15 cellular contexts compared by ENCODE assay signal in the genomic region with DNA sequence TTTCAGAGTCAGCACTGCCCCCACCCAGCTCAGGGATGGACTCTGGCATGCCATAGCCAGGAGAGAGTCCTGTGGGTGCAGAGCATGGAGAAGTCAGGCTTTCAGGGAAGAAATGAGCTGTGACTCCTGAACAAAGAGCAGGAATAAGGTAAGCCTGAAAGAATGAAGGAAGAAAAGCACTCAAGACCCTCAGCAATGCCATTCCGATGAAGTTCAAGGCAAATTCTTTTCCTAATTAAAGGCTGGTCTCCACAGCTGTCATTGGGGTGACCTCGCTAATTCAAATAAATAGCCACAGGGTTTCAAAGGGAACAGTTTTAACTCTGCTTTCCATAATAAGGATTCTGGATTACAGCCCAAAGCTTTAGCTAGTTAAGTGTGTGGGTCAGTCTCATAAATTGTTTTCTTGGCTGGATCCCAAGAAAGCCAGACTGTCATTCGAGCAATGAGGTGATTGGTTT. TPM values are rescaled to one million over a fixed set of nuclear protein-coding genes. Genes with fewer than 3 reads are reported as not detected.
A peak's percentile ranks its signal among the peaks of the same experiment; 100 is the strongest.
DNase-seq lines count a peak whose midpoint lies in the region; ATAC-seq, FAIRE-seq and TF ChIP-seq lines count a peak whose summit lies in the region.
"Had no signal": no experiment of that assay in that cellular context is flagged by ENCODE, and none has a peak within 500 bp of the region (broad histone marks: within the 10 kb centered on the region; RNA-seq: fewer than 3 reads in every experiment).

No MANE protein-coding gene starts in this region.

- peak overlapping the region; percentile 96 for H3K27ac Mint-ChIP-seq in astrocyte (ENCODE audit: unreplicated experiment)
- H3K27ac Mint-ChIP-seq in CD4-positive, alpha-beta T cell, result no peak overlapping the region
- H3K27ac Mint-ChIP-seq: activated T-cell treated with anti-CD3 and anti-CD28 coated beads, Interleukin-2, amount 50 U/mL, for 72 hours; CD8-positive, alpha-beta memory T cell; stimulated activated naive CD8-positive, alpha-beta T cell treated with anti-CD3 and anti-CD28 coated beads, Interleukin-15, Interleukin-2, amounts not matched to agents 100 ng/mL and 50 ng/mL, for 24 hours; T-helper 1 cell treated with Interleukin-12 subunit alpha and Interleukin-12 subunit beta and Interleukin-4 antibody, amounts not matched to agents 30 μg/mL and 1 μg/mL, for 36 hours had no signal

- 30% methylated on average over 2 of the region's 3 CpGs for WGBS in mesenchymal stem cell

- H3K14ac ChIP-seq in mesenchymal stem cell (ENCODE audit: low read length in 2 of 2), result no peak overlapping the region

- H3K27me3 Mint-ChIP-seq in astrocyte (ENCODE audit: low read depth, unreplicated experiment), result no peaks in the 10 kb centered on the region
- H3K27me3 Mint-ChIP-seq in CD4-positive, alpha-beta T cell, result no peaks in the 10 kb centered on the region
- H3K27me3 Mint-ChIP-seq: CD8-positive, alpha-beta memory T cell; stimulated activated naive CD8-positive, alpha-beta T cell treated with anti-CD3 and anti-CD28 coated beads, Interleukin-15, Interleukin-2, amounts not matched to agents 100 ng/mL and 50 ng/mL, for 24 hours had no signal

- H2BK120ac ChIP-seq in mesenchymal stem cell (ENCODE audit: low read depth, low read length), result no peak overlapping the region

- peaks cover 78% of the 10 kb centered on the region for H3K4me1 Mint-ChIP-seq in astrocyte (ENCODE audit: low read depth, unreplicated experiment)
- H3K4me1 Mint-ChIP-seq in CD4-positive, alpha-beta T cell (ENCODE audit: low read depth), result peaks cover 47% of the 10 kb centered on the region

- H3K4me3 ChIP-seq in ACC112 (ENCODE audit: low read depth, low read length) (no peak overlapping the region), HUES48 (ENCODE audit: low read depth, low read length) (no peak overlapping the region), astrocyte (ENCODE audit: insufficient read depth, low read depth, low read length) (no peak overlapping the region), mesenchymal stem cell (ENCODE audit: insufficient read depth in 1 of 2, low read depth in 1 of 2, low read length in 2 of 2) (no peak overlapping the region), brain microvascular endothelial cell (ENCODE audit: low read depth, low read length) (no peak overlapping the region)

- H3K36me3 ChIP-seq in ACC112 (ENCODE audit: insufficient read depth, low read length) (no peaks in the 10 kb centered on the region), HUES48 (ENCODE audit: control insufficient read depth, insufficient read depth, low read length) (no peaks in the 10 kb centered on the region), astrocyte (ENCODE audit: insufficient read depth, low read length) (no peaks in the 10 kb centered on the region), mesenchymal stem cell (ENCODE audit: control insufficient read depth in 1 of 2, insufficient read depth in 2 of 2, low read depth in 1 of 2, low read length in 2 of 2) (no peaks in the 10 kb centered on the region), brain microvascular endothelial cell (replicated peaks) (no peaks in the 10 kb centered on the region)

- TF ChIP-seq CTCF in astrocyte (IDR thresholded peaks at IDR 0.05; ENCODE audit: insufficient read depth, low read depth, low read length) (no peak), brain microvascular endothelial cell (IDR thresholded peaks at IDR 0.05; ENCODE audit: low read depth, low read length, missing control alignments) (no peak)
- TF ChIP-seq CTCF in CD4-positive, alpha-beta T cell (IDR thresholded peaks at IDR 0.05), result no peak

- H3K4me2 ChIP-seq in astrocyte (ENCODE audit: low read length), result peak overlapping the region; percentile 47
- H3K4me2 ChIP-seq in mesenchymal stem cell (ENCODE audit: low read length, poor library complexity, severe bottlenecking), result no peak overlapping the region

- H4K20me1 ChIP-seq in astrocyte (ENCODE audit: insufficient read depth, low read length), result peaks cover 8% of the 10 kb centered on the region

- in situ Hi-C loops in brain microvascular endothelial cell (cut with HindIII; ENCODE audit: low pct_ligation_motif_present, low sequenced_read_pairs), result no loop called here

- DNase-seq in astrocyte (ENCODE audit: low read depth) (peak; percentile 88), mesenchymal stem cell (peak; percentile 48), brain microvascular endothelial cell (no peak)
- no peak for DNase-seq in stimulated activated CD4-positive, alpha-beta T cell treated with anti-CD3 and anti-CD28 coated beads, Interleukin-12 subunit alpha, Interleukin-12 subunit beta, amount 100 ng/mL, for 4 hours
- no peak for DNase-seq in CD4-positive, alpha-beta T cell
- DNase-seq: activated T-cell treated with anti-CD3 and anti-CD28 coated beads, Interleukin-2, amount 50 U/mL, for 72 hours; CD8-positive, alpha-beta memory T cell; effector CD8-positive, alpha-beta T cell; NCI-H1930 had no signal

- H2AFZ ChIP-seq in ACC112 (ENCODE audit: low read length, unreplicated experiment) (no peak overlapping the region), astrocyte (ENCODE audit: low read depth, low read length) (no peak overlapping the region), mesenchymal stem cell (ENCODE audit: low read depth, low read length) (no peak overlapping the region)

- H2BK5ac ChIP-seq in mesenchymal stem cell (ENCODE audit: low read depth, low read length, poor library complexity, severe bottlenecking), result no peak overlapping the region

- peak overlapping the region; percentile 55 for H2AK5ac ChIP-seq in mesenchymal stem cell (ENCODE audit: low read length, severe bottlenecking)

- no peak overlapping the region for H3K18ac ChIP-seq in mesenchymal stem cell (ENCODE audit: low read depth in 1 of 2, low read length in 2 of 2)

- POLR2A ChIA-PET in CD4-positive, alpha-beta T cell (lab: Charles Lee), result no interaction called here

- H3K9me3 ChIP-seq in HUES48 (ENCODE audit: control insufficient read depth, insufficient read depth, low read length) (no peaks in the 10 kb centered on the region), astrocyte (ENCODE audit: insufficient read depth, low read depth, low read length) (no peaks in the 10 kb centered on the region), mesenchymal stem cell (ENCODE audit: control insufficient read depth, low read length) (no peaks in the 10 kb centered on the region)
- H3K9me3 ChIP-seq in CD4-positive, alpha-beta T cell (ENCODE audit: control insufficient read depth, low read length), result no peaks in the 10 kb centered on the region

- H3K27me3 ChIP-seq in ACC112 (ENCODE audit: insufficient read depth, low read length) (no peaks in the 10 kb centered on the region), HUES48 (ENCODE audit: control insufficient read depth, insufficient read depth, low read length) (no peaks in the 10 kb centered on the region), astrocyte (ENCODE audit: insufficient read depth, low read length) (no peaks in the 10 kb centered on the region), mesenchymal stem cell (ENCODE audit: control insufficient read depth in 1 of 2, insufficient read depth in 1 of 2, low read length in 2 of 2) (no peaks in the 10 kb centered on the region), brain microvascular endothelial cell (replicated peaks) (no peaks in the 10 kb centered on the region)
- H3K27me3 ChIP-seq in CD4-positive, alpha-beta T cell (ENCODE audit: control insufficient read depth, insufficient read depth, low read length), result no peaks in the 10 kb centered on the region

- peaks cover 74% of the 10 kb centered on the region for H3K79me2 ChIP-seq in ACC112 (ENCODE audit: control insufficient read depth, insufficient read depth, low read length, unreplicated experiment)
- H3K79me2 ChIP-seq in astrocyte (ENCODE audit: insufficient read depth, low read length), result peaks cover 59% of the 10 kb centered on the region

- H3K23ac ChIP-seq in mesenchymal stem cell (ENCODE audit: low read length in 2 of 2), result no peak overlapping the region

- H4K8ac ChIP-seq in mesenchymal stem cell (ENCODE audit: low read length), result no peak overlapping the region

- H3K27ac ChIP-seq in ACC112 (ENCODE audit: low read depth, low read length), result peak overlapping the region; percentile 8; the same call in 1 of the 2 replicates
- H3K27ac ChIP-seq in HUES48 (ENCODE audit: low read depth, low read length), result peak overlapping the region; percentile 40
- H3K27ac ChIP-seq in astrocyte (ENCODE audit: low read depth, low read length), result no peak overlapping the region
- H3K27ac ChIP-seq in mesenchymal stem cell (ENCODE audit: low read length, poor library complexity, severe bottlenecking), result peak overlapping the region; percentile 69
- no peak overlapping the region for H3K27ac ChIP-seq in brain microvascular endothelial cell
- no peak overlapping the region for H3K27ac ChIP-seq in CD4-positive, alpha-beta T cell (ENCODE audit: low read depth, low read length)

- H3K9ac ChIP-seq in HUES48 (ENCODE audit: low read depth, low read length), result no peak overlapping the region
- H3K9ac ChIP-seq in astrocyte (ENCODE audit: low read length), result no peak overlapping the region
- no peak overlapping the region for H3K9ac ChIP-seq in mesenchymal stem cell (ENCODE audit: low read length)

- CTCF ChIA-PET in CD4-positive, alpha-beta T cell (lab: Charles Lee), result no interaction called here

- H3K4me1 ChIP-seq in ACC112 (ENCODE audit: control insufficient read depth, insufficient read depth, low read length, unreplicated experiment), result peaks cover 72% of the 10 kb centered on the region
- H3K4me1 ChIP-seq in HUES48 (ENCODE audit: control insufficient read depth, insufficient read depth, low read length), result peaks cover 36% of the 10 kb centered on the region
- H3K4me1 ChIP-seq in astrocyte (ENCODE audit: insufficient read depth, low read length), result peaks cover 55% of the 10 kb centered on the region
- H3K4me1 ChIP-seq in mesenchymal stem cell (ENCODE audit: control insufficient read depth, insufficient read depth, low read depth, low read length), result peaks cover 37% of the 10 kb centered on the region

- no peak overlapping the region for H3K4me3 Mint-ChIP-seq in astrocyte (ENCODE audit: unreplicated experiment)
- no peak overlapping the region for H3K4me3 Mint-ChIP-seq in CD4-positive, alpha-beta T cell
- H3K4me3 Mint-ChIP-seq: activated T-cell treated with anti-CD3 and anti-CD28 coated beads, Interleukin-2, amount 50 U/mL, for 72 hours; CD8-positive, alpha-beta memory T cell; stimulated activated naive CD8-positive, alpha-beta T cell treated with anti-CD3 and anti-CD28 coated beads, Interleukin-15, Interleukin-2, amounts not matched to agents 100 ng/mL and 50 ng/mL, for 24 hours; T-helper 1 cell treated with Interleukin-12 subunit alpha and Interleukin-12 subunit beta and Interleukin-4 antibody, amounts not matched to agents 30 μg/mL and 1 μg/mL, for 36 hours had no signal

- H4K91ac ChIP-seq in mesenchymal stem cell (ENCODE audit: low read length), result no peak overlapping the region

- peak overlapping the region in 1 of 2 experiments; percentile 44 for H3K4ac ChIP-seq in mesenchymal stem cell (ENCODE audit: low read depth in 1 of 2, low read length in 2 of 2)

- FAIRE-seq in astrocyte (lab: Jason Lieb, UNC), result no peak
- FAIRE-seq: H1 had no signal

- no peak for ATAC-seq in GM21423 (IDR thresholded peaks at IDR 0.05; ENCODE audit: unreplicated experiment)
- no peak for ATAC-seq in CD4-positive, alpha-beta T cell (ENCODE audit: poor library complexity)
- ATAC-seq: activated T-cell treated with anti-CD3 and anti-CD28 coated beads, Interleukin-2, amount 50 U/mL, for 72 hours had no signal

- peaks cover 2% of the 10 kb centered on the region for H3K36me3 Mint-ChIP-seq in astrocyte (ENCODE audit: low read depth, unreplicated experiment)
- H3K36me3 Mint-ChIP-seq in CD4-positive, alpha-beta T cell (ENCODE audit: low read depth), result no peaks in the 10 kb centered on the region
- H3K36me3 Mint-ChIP-seq: CD8-positive, alpha-beta memory T cell had no signal

- peaks cover 27% of the 10 kb centered on the region for H3K79me1 ChIP-seq in mesenchymal stem cell (replicated peaks; ENCODE audit: low read length, poor library complexity, severe bottlenecking)

- H2BK15ac ChIP-seq in mesenchymal stem cell (ENCODE audit: low read depth, poor library complexity, severe bottlenecking), result no peak overlapping the region

- H3K9me3 Mint-ChIP-seq in astrocyte (ENCODE audit: unreplicated experiment), result no peaks in the 10 kb centered on the region
- H3K9me3 Mint-ChIP-seq in CD4-positive, alpha-beta T cell, result no peaks in the 10 kb centered on the region
- H3K9me3 Mint-ChIP-seq: activated T-cell treated with anti-CD3 and anti-CD28 coated beads, Interleukin-2, amount 50 U/mL, for 72 hours; CD8-positive, alpha-beta memory T cell; stimulated activated naive CD8-positive, alpha-beta T cell treated with anti-CD3 and anti-CD28 coated beads, Interleukin-15, Interleukin-2, amounts not matched to agents 100 ng/mL and 50 ng/mL, for 24 hours; T-helper 1 cell treated with Interleukin-12 subunit alpha and Interleukin-12 subunit beta and Interleukin-4 antibody, amounts not matched to agents 30 μg/mL and 1 μg/mL, for 36 hours had no signal

- intact Hi-C loops in CD4-positive, alpha-beta T cell (cut with DNase I, micrococcal nuclease), result loop anchor here in 1 of 2 experiments (5.0 kb wide), 1 partner anchor 72 kb away; no protein-coding TSS in a partner anchor

- peak overlapping the region in 1 of 2 experiments; percentile 72 for H2BK12ac ChIP-seq in mesenchymal stem cell (ENCODE audit: low read length in 2 of 2)

RNA-seq across cellular contexts. Expression of gene TOM1L2, which starts 31.7 kb away (rescaled TPM):
- 50.3 and 54.4 TPM in 2 replicates for total RNA-seq in astrocyte
- polyA plus RNA-seq in mesenchymal stem cell (2013, experiment 1 of 2), result 40.1 TPM
- 35.1 TPM for polyA plus RNA-seq in mesenchymal stem cell (2013, experiment 2 of 2)
- total RNA-seq in CD4-positive, alpha-beta T cell, result 10 to 100 TPM; 28.5 to 30.5 TPM

RNA-seq across cellular contexts. Expression of gene DRC3, which starts 32.2 kb away (rescaled TPM):
- total RNA-seq in astrocyte, result 0.43 and 1.1 TPM in 2 replicates
- 0.23 TPM for polyA plus RNA-seq in mesenchymal stem cell (2013, experiment 1 of 2)
- polyA plus RNA-seq in mesenchymal stem cell (2013, experiment 2 of 2), result 0.25 TPM
- under 1 TPM in 1 of 2 experiments, not detected in 1; 0.11 TPM for total RNA-seq in CD4-positive, alpha-beta T cell
- total RNA-seq: H1 had no signal
- polyA plus RNA-seq: CD8-positive, alpha-beta memory T cell had no signal

Comparison
In these comparisons a context has a peak if more than half of its experiments do, and no peak if none do; other contexts are left out.
1. H3K27ac ChIP-seq: peak in ACC112 (single experiment), HUES48 (single experiment) and mesenchymal stem cell (single experiment); none in astrocyte (single experiment), brain microvascular endothelial cell (single experiment) and CD4-positive, alpha-beta T cell (single experiment).
2. DNase-seq: peak in astrocyte (single experiment) and mesenchymal stem cell (single experiment); none in stimulated activated CD4-positive, alpha-beta T cell treated with anti-CD3 and anti-CD28 coated beads, Interleukin-12 subunit alpha, Interleukin-12 subunit beta, amount 100 ng/mL, for 4 hours (single experiment), brain microvascular endothelial cell (single experiment) and CD4-positive, alpha-beta T cell (0 of 10).